In the genomic region with DNA sequence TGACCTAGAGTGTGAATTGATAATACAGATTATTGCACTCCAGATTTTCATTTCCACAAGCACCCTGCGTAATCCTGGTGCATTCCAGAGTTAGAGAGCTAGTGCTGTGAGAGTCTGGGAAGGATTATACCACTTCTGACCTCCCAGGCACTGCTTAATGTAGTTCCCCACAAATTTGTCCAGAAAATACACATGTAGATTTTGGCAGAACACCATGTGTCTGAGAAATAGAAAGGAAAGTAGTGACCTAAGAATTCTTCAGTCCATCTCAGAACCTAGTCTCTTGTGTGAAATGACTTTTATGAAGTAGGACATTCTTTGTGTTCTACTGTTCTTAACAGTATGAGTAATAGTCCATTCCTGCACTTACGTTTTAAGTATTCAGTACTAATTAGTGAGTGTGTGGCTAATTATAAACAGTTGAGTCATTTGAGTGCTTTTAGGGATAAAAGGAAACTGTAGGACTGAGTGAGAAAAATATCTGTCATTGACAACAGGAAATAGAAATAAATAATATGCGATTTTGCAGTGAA, we compare ENCODE assay signal across 11 cellular contexts. TPM values are rescaled to one million over a fixed set of nuclear protein-coding genes. Genes with fewer than 3 reads are reported as not detected.
A peak's percentile ranks its signal among the peaks of the same experiment; 100 is the strongest.
DNase-seq lines count a peak whose midpoint lies in the region; ATAC-seq, FAIRE-seq and TF ChIP-seq lines count a peak whose summit lies in the region.
"Had no signal": no experiment of that assay in that cellular context is flagged by ENCODE, and none has a peak within 500 bp of the region (broad histone marks: within the 10 kb centered on the region; RNA-seq: fewer than 3 reads in every experiment).

No MANE protein-coding gene starts in this region.

- no peak overlapping the region for H3K4me3 ChIP-seq in body of pancreas
- H3K4me3 ChIP-seq in hepatocyte = no peak overlapping the region

- no peak overlapping the region for H2AFZ ChIP-seq in hepatocyte

- H3K9me2 ChIP-seq in hepatocyte (replicated peaks; ENCODE audit: insufficient read depth) = no peaks in the 10 kb centered on the region

- H3K36me3 ChIP-seq in body of pancreas (replicated peaks in 1 of 2; ENCODE audit: insufficient read depth in 1 of 2, low read depth in 2 of 2) = no peaks in the 10 kb centered on the region
- H3K36me3 ChIP-seq in hepatocyte (replicated peaks; ENCODE audit: insufficient read depth, low read depth) = no peaks in the 10 kb centered on the region

- H3K9me3 ChIP-seq in body of pancreas (no peaks in the 10 kb centered on the region), hepatocyte (ENCODE audit: low read depth) (no peaks in the 10 kb centered on the region)

- ATAC-seq in body of pancreas = peak; percentile 89

- peak overlapping the region; percentile 18 to 82 (median 40) for H3K27ac ChIP-seq in body of pancreas
- H3K27ac ChIP-seq in hepatocyte = peak overlapping the region; percentile 31

- H3K36me3 Mint-ChIP-seq in HFFc6 (ENCODE audit: low read depth) = peaks cover 9% of the 10 kb centered on the region; the same call in 1 of the 2 replicates

- FAIRE-seq in urothelium cell line (lab: Jason Lieb, UNC) = no peak
- FAIRE-seq: G401.6 had no signal

- no peaks in the 10 kb centered on the region for H3K27me3 Mint-ChIP-seq in HFFc6 (ENCODE audit: insufficient read depth)

- WGBS in body of pancreas, 2 donors = 12% methylated on average over 3 of the region's 3 CpGs
- WGBS in hepatocyte (ENCODE audit: low lambda C conversion rate, missing lambda C conversion rate) = 50% methylated on average over 3 of the region's 3 CpGs

- peak overlapping the region; percentile 1 for H3K4me2 ChIP-seq in hepatocyte

- H4K20me1 ChIP-seq in hepatocyte (ENCODE audit: insufficient read depth, poor library complexity, severe bottlenecking) = no peaks in the 10 kb centered on the region

- peaks cover 24% of the 10 kb centered on the region for H3K4me1 ChIP-seq in body of pancreas
- peaks cover 6% of the 10 kb centered on the region for H3K4me1 ChIP-seq in hepatocyte (ENCODE audit: insufficient read depth)

- H3K27me3 ChIP-seq in body of pancreas (no peaks in the 10 kb centered on the region), hepatocyte (no peaks in the 10 kb centered on the region)

- intact Hi-C loops in body of pancreas (cut with DNase I) = no loop called here

- H3K79me2 ChIP-seq in hepatocyte = no peaks in the 10 kb centered on the region

- H3K4me3 Mint-ChIP-seq in HFFc6 = peak overlapping the region; percentile 63
- H3K4me3 Mint-ChIP-seq: nephron had no signal

- peaks cover 22% of the 10 kb centered on the region for H3K4me1 Mint-ChIP-seq in HFFc6 (ENCODE audit: low read depth)
- H3K4me1 Mint-ChIP-seq: nephron had no signal

- H3K9me3 Mint-ChIP-seq in HFFc6 = peaks cover 3% of the 10 kb centered on the region; the same call in 1 of the 2 replicates

- peak in 2 of 3 donors; percentile 25 to 46 for TF ChIP-seq POLR2A in body of pancreas (IDR thresholded peaks at IDR 0.05)

- DNase-seq in HFFc6 (peak; percentile 79), body of pancreas (peak in 2 of 4 donors; percentile 12 to 72), hepatocyte (ENCODE audit: low spot score) (peak; percentile 12), stromal cell of bone marrow (ENCODE audit: low read depth) (peak; percentile 52), urothelium cell line (ENCODE audit: low spot score) (no peak), inferior parietal cortex (ENCODE audit: extremely low spot score) (no peak), MV-4-11 (lab: John Stamatoyannopoulos, UW) (no peak)
- DNase-seq: activated gamma-delta T cell, erythroblast had no signal

- no peak for TF ChIP-seq CTCF in HFFc6 (IDR thresholded peaks at IDR 0.05)
- no peak for TF ChIP-seq CTCF in body of pancreas (IDR thresholded peaks at IDR 0.05)
- no peak for TF ChIP-seq CTCF in hepatocyte (IDR thresholded peaks at IDR 0.05; ENCODE audit: poor library complexity)

- peak overlapping the region; percentile 75 for H3K27ac Mint-ChIP-seq in HFFc6
- H3K27ac Mint-ChIP-seq: nephron had no signal

RNA-seq across cellular contexts. Expression of gene PTPDC1, which starts 27.8 kb away (rescaled TPM):
- total RNA-seq in HFFc6 (2021; fragmentation: NEBNext Ultra II Directional; extraction: Animal tissue kit (Norgen Biotek cat#: 25700)) = 1 to 10 TPM; 2.3 to 3.1 (median 2.9) TPM
- total RNA-seq in body of pancreas (10 to 100 TPM; 11.7 to 12.2 TPM), hepatocyte (7.2 and 7.5 TPM in 2 replicates)
- 2.4 and 5.3 TPM in 2 replicates for polyA plus RNA-seq in hepatocyte

Comparison
In these comparisons a context has a peak if more than half of its experiments do, and no peak if none do; other contexts are left out.
1. DNase-seq: peak in HFFc6 (single experiment), hepatocyte (single experiment) and stromal cell of bone marrow (single experiment); none in urothelium cell line (single experiment), inferior parietal cortex (single experiment) and MV-4-11 (single experiment).